ENCODE assay signal across 9 cellular contexts in genomic region chr1:84998642-84999280, GRCh38. TPM values are rescaled to one million over a fixed set of nuclear protein-coding genes. Genes with fewer than 3 reads are reported as not detected.
DNase-seq lines count a peak whose midpoint lies in the region; TF ChIP-seq lines count a peak whose summit lies in the region.
"Had no signal": no experiment of that assay in that cellular context is flagged by ENCODE, and none has a peak within 500 bp of the region (broad histone marks: within the 10 kb centered on the region; RNA-seq: fewer than 3 reads in every experiment).

No MANE protein-coding gene starts in this region.

- H3K4me3 ChIP-seq in GM12875 (ENCODE audit: low read depth, low read length) (peak overlapping the region; percentile 96), HUES64 (ENCODE audit: low read length) (peak overlapping the region; percentile 58), transverse colon (peak overlapping the region in 2 of 4 donors; percentile 52 to 83), uterus (no peak overlapping the region)

- 0 out of 2 replicates have a peak, but pooled peaks cover 4% of the 10 kb centered on the region for H3K4me1 ChIP-seq in HUES64 (ENCODE audit: insufficient read depth, low read length)
- peaks cover 7 to 19% (median 16%) of the 10 kb centered on the region in 4 donors for H3K4me1 ChIP-seq in transverse colon
- H3K4me1 ChIP-seq in uterus = peaks cover 0 to 4% of the 10 kb centered on the region in 2 donors

- H3K27ac ChIP-seq in HUES64 (ENCODE audit: low read depth, low read length) (no peak overlapping the region), transverse colon (no peak overlapping the region), uterus (no peak overlapping the region)
- H3K27ac ChIP-seq: HL-60 had no signal

- 41% methylated on average over 14 of the region's 14 CpGs for WGBS in HUES64
- 54% methylated on average over 14 of the region's 14 CpGs; no CpG with 5 or more reads in 1 of the 2 donors for WGBS in transverse colon (ENCODE audit: low coverage in 1 of 2), 2 donors

- in situ Hi-C loops in transverse colon (cut with MboI; ENCODE audit: low pct_ligation_motif_present in 1 of 4, low pct_unique_long_range_greater_than_20kb in 1 of 4, low sequenced_read_pairs in 3 of 4) = no loop called here

- no peak overlapping the region for H3K9ac ChIP-seq in HUES64 (ENCODE audit: low read depth, low read length)

- 0 out of 2 replicates have a peak, but pooled peaks have one; percentile 1 for TF ChIP-seq CTCF in GM12875 (IDR thresholded peaks at IDR 0.05; ENCODE audit: borderline replicate concordance, insufficient read depth, low read depth, low read length)
- TF ChIP-seq CTCF in transverse colon (IDR thresholded peaks at IDR 0.05) = no peak
- TF ChIP-seq CTCF in uterus (IDR thresholded peaks at IDR 0.05) = no peak
- TF ChIP-seq CTCF in GM10248 (IDR thresholded peaks at IDR 0.05; ENCODE audit: control extremely low read depth, extremely low read depth, low read depth, missing control alignments) = no peak

- no peaks in the 10 kb centered on the region for H3K9me3 ChIP-seq in HUES64 (ENCODE audit: insufficient read depth, low read depth, low read length)
- no peaks in the 10 kb centered on the region for H3K9me3 ChIP-seq in transverse colon
- no peaks in the 10 kb centered on the region for H3K9me3 ChIP-seq in uterus

- POLR2A ChIA-PET in GM10248 (lab: Yijun Ruan, JAX) = no interaction called here

- no peaks in the 10 kb centered on the region for H3K36me3 ChIP-seq in HUES64 (ENCODE audit: insufficient read depth, low read length)
- H3K36me3 ChIP-seq in transverse colon = no peaks in the 10 kb centered on the region
- no peaks in the 10 kb centered on the region for H3K36me3 ChIP-seq in uterus

- H3K27me3 ChIP-seq in HUES64 (ENCODE audit: insufficient read depth, low read length) (peaks cover 84% of the 10 kb centered on the region), transverse colon (peaks cover 67% of the 10 kb centered on the region), uterus (peaks cover 0 to 15% of the 10 kb centered on the region in 2 donors)

- intact Hi-C loops in transverse colon (cut with DNase I; ENCODE audit: low total_unique reads) = no loop called here
- intact Hi-C loops in uterus (cut with DNase I; ENCODE audit: low total_unique reads) = no loop called here

- TF ChIP-seq POLR2A in transverse colon (IDR thresholded peaks at IDR 0.05) (no peak), uterus (IDR thresholded peaks at IDR 0.05) (no peak)

- TF ChIP-seq EP300 in transverse colon (IDR thresholded peaks at IDR 0.05; ENCODE audit: low read depth) = no peak

- CTCF ChIA-PET in GM10248 (lab: Yijun Ruan, JAX) = interaction anchor here (0.9 to 1.9 kb wide), 7 partner anchors 26 to 257 kb away, joined by 3 to 6 read pairs (median 4); no protein-coding TSS in a partner anchor

- DNase-seq in activated T-cell treated with anti-CD3 and anti-CD28 coated beads for 48 hours (ENCODE audit: low read depth) (peak; percentile 46), left kidney (ENCODE audit: low read depth, low spot score) (peak; percentile 9), transverse colon (peak; percentile 35), uterus (no peak), GM10248 (ENCODE audit: extremely low spot score) (no peak), cerebellar nuclear complex (lab: John Stamatoyannopoulos, UW) (no peak)

RNA-seq across cellular contexts. Expression of gene MCOLN2, which starts 1.8 kb away (rescaled TPM):
- 0.70 TPM for polyA plus RNA-seq in HUES64 (2013, experiment 1 of 2)
- polyA plus RNA-seq in HUES64 (2013, experiment 2 of 2) = 0.63 TPM
- total RNA-seq in transverse colon = 100 to 1,000 TPM in 2 of 4 donors, 10 to 100 TPM in 2; 15.7 to 133 (median 82.7) TPM
- 10 to 100 TPM in 1 of 4 donors, under 1 TPM in 1, not detected in 2; 0.73 to 10.3 TPM for total RNA-seq in uterus

RNA-seq across cellular contexts. Expression of gene MCOLN3, which starts 49.5 kb away (rescaled TPM):
- 2.3 TPM for polyA plus RNA-seq in HUES64 (2013, experiment 1 of 2)
- polyA plus RNA-seq in HUES64 (2013, experiment 2 of 2) = 2.0 TPM
- total RNA-seq in transverse colon = 1 to 10 TPM in 2 of 4 donors, not detected in 2; 1.9 to 7.6 TPM
- total RNA-seq in uterus = 10 to 100 TPM in 2 of 4 donors, 1 to 10 TPM in 2; 2.1 to 37.7 (median 12.0) TPM

Comparison
In these comparisons a context has a peak if more than half of its experiments do, and no peak if none do; other contexts are left out.
1. H3K4me3 ChIP-seq: peak in GM12875 (single experiment) and HUES64 (single experiment); none in uterus (0 of 2).
2. DNase-seq: peak in activated T-cell treated with anti-CD3 and anti-CD28 coated beads for 48 hours (single experiment), left kidney (single experiment) and transverse colon (single experiment); none in uterus (0 of 2), GM10248 (single experiment) and cerebellar nuclear complex (0 of 2).